ENCODE assay signal across 9 cellular contexts in genomic region chr6:6588064-6588923, GRCh38. TPM values are rescaled to one million over a fixed set of nuclear protein-coding genes. Genes with fewer than 3 reads are reported as not detected.
DNase-seq lines count a peak whose midpoint lies in the region; ATAC-seq and TF ChIP-seq lines count a peak whose summit lies in the region.
"Had no signal": no experiment of that assay in that cellular context is flagged by ENCODE, and none has a peak within 500 bp of the region (broad histone marks: within the 10 kb centered on the region; RNA-seq: fewer than 3 reads in every experiment).

TSS of gene LY86 (plus strand) at chr6:6588720. CDS start at chr6:6588735, 15 bp downstream.

- H3K4me3 ChIP-seq in MM.1S (ENCODE audit: low read length) (peak within 1 kb of the TSS; percentile 53), SJCRH30 (no peak within 1 kb of the TSS)
- H3K4me3 ChIP-seq in effector memory CD4-positive, alpha-beta T cell (ENCODE audit: insufficient read depth, low read depth, low read length, poor library complexity, severe bottlenecking): no peak within 1 kb of the TSS

- ATAC-seq in GM18499 (IDR thresholded peaks at IDR 0.05; ENCODE audit: insufficient read depth, unreplicated experiment): peak; percentile 25
- peak; percentile 45 for ATAC-seq in GM21529 (IDR thresholded peaks at IDR 0.05; ENCODE audit: unreplicated experiment)
- ATAC-seq in left cardiac atrium: peak; percentile 34 to 49

- H3K9me2 ChIP-seq in MM.1S (replicated peaks; ENCODE audit: insufficient read depth, low read length): no peaks in the 10 kb centered on the region

- peak within 1 kb of the TSS; percentile 58 for H3K4me2 ChIP-seq in MM.1S (ENCODE audit: low read depth, low read length)

- H2AFZ ChIP-seq in MM.1S (ENCODE audit: low read length): peak within 1 kb of the TSS; percentile 32; the same call in 1 of the 2 replicates

- intact Hi-C loops in left cardiac atrium (cut with DNase I): no loop called here

- peaks cover 35% of the 10 kb centered on the region for H3F3A ChIP-seq in MM.1S (ENCODE audit: insufficient read depth, low read length)

- no peaks in the 10 kb centered on the region for H3K79me2 ChIP-seq in MM.1S (ENCODE audit: low read length)

- peaks cover 53% of the 10 kb centered on the region for H3K4me1 ChIP-seq in MM.1S (ENCODE audit: low read length)
- H3K4me1 ChIP-seq in effector memory CD4-positive, alpha-beta T cell (ENCODE audit: control insufficient read depth, insufficient read depth, low read length, poor library complexity, severe bottlenecking): no peaks in the 10 kb centered on the region
- H3K4me1 ChIP-seq in SJCRH30: no peaks in the 10 kb centered on the region

- TF ChIP-seq CTCF in MM.1S (IDR thresholded peaks at IDR 0.05; ENCODE audit: low read length): no peak; the same call in 1 of the 2 replicates

- H3K36me3 ChIP-seq in MM.1S (replicated peaks; ENCODE audit: insufficient read depth, low read length) (no peaks in the 10 kb centered on the region), SJCRH30 (no peaks in the 10 kb centered on the region)
- no peaks in the 10 kb centered on the region for H3K36me3 ChIP-seq in effector memory CD4-positive, alpha-beta T cell (ENCODE audit: control insufficient read depth, insufficient read depth, low read length)

- H3K27me3 ChIP-seq in MM.1S (replicated peaks; ENCODE audit: insufficient read depth, low read length) (no peaks in the 10 kb centered on the region), SJCRH30 (no peaks in the 10 kb centered on the region)
- H3K27me3 ChIP-seq in effector memory CD4-positive, alpha-beta T cell (replicated peaks; ENCODE audit: control insufficient read depth, insufficient read depth, low read length, poor library complexity, severe bottlenecking): no peaks in the 10 kb centered on the region

- no peaks in the 10 kb centered on the region for H3K9me3 ChIP-seq in MM.1S (replicated peaks; ENCODE audit: insufficient read depth, low read length)
- no peaks in the 10 kb centered on the region for H3K9me3 ChIP-seq in effector memory CD4-positive, alpha-beta T cell (ENCODE audit: control insufficient read depth, low read length)
- no peaks in the 10 kb centered on the region for H3K9me3 ChIP-seq in SJCRH30 (replicated peaks)

- no peaks in the 10 kb centered on the region for H4K20me1 ChIP-seq in MM.1S (ENCODE audit: insufficient read depth, low read length)

- DNase-seq in MM.1S (peak; percentile 64), left cardiac atrium (no peak), NCI-H774 (lab: John Stamatoyannopoulos, UW) (no peak), SJCRH30 (no peak), AG08395 (ENCODE audit: low spot score) (no peak)
- no peak for DNase-seq in effector memory CD4-positive, alpha-beta T cell

- peak within 1 kb of the TSS; percentile 42 for H3K9ac ChIP-seq in MM.1S (ENCODE audit: low read length)

- H3K27ac ChIP-seq in MM.1S (ENCODE audit: low read length): peak within 1 kb of the TSS; percentile 64
- no peak within 1 kb of the TSS for H3K27ac ChIP-seq in effector memory CD4-positive, alpha-beta T cell (ENCODE audit: insufficient read depth, low read length, poor library complexity, severe bottlenecking)
- no peak within 1 kb of the TSS for H3K27ac ChIP-seq in SJCRH30

RNA-seq across cellular contexts. Expression of gene LY86, which starts in this region (rescaled TPM):
- total RNA-seq in left cardiac atrium: 1 to 10 TPM; 1.9 to 2.4 TPM
- not detected in 2 replicates for total RNA-seq in SJCRH30 (2014; rRNA removed; shearing (Covaris generic))
- total RNA-seq: endothelial cell of umbilical vein had no signal
